13 cellular contexts compared by ENCODE assay signal in the genomic region with DNA sequence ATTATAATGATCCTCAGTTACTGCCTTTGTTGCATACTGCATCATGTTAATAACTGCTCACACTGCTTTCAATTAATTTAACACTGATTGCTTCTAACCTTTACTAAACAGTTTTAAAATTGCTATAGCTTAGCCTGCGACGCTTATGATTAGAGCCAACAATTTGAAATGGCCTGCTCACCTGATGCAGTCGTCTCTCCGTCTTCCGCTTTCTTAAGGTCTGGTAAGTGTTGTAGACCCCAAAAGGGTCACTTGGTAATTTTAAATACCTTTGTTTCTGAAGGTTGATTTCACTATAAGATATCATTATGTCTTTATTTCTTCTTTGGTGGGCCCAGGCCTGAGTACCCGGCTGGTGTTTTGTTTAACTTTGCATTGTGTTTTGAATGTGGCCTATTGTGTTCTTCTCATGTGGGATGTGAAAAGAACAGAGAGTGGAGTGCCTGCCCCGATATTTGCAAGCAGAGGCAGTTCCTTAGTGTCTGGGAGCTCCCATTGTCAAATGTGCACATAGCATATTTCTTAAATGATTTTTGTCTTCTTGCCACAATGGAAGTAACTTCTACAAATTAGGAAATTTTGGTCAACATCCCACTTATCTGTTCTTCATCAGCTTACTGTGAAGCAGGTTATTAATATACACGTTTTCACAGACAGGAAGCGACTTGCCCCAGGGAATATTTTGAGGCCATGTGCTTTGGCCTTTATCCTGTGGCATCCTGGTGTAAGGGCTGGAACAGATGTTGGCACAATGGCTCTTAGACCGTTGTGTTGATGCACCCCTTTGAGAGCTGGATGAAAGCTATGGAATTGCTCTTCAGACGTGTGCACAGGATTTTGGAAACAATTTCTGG. TPM values are rescaled to one million over a fixed set of nuclear protein-coding genes. Genes with fewer than 3 reads are reported as not detected.
A peak's percentile ranks its signal among the peaks of the same experiment; 100 is the strongest.
DNase-seq lines count a peak whose midpoint lies in the region; ATAC-seq, FAIRE-seq and TF ChIP-seq lines count a peak whose summit lies in the region.
"Had no signal": no experiment of that assay in that cellular context is flagged by ENCODE, and none has a peak within 500 bp of the region (broad histone marks: within the 10 kb centered on the region; RNA-seq: fewer than 3 reads in every experiment).

No MANE protein-coding gene starts in this region.

- no peak for DNase-seq in heart right ventricle
- DNase-seq in right cardiac atrium, result no peak
- DNase-seq in keratinocyte (ENCODE audit: low read depth, low spot score), result no peak
- no peak for DNase-seq in effector memory CD8-positive, alpha-beta T cell
- DNase-seq in SW480 (ENCODE audit: low spot score), result no peak
- DNase-seq in HuH-7.5 (ENCODE audit: low spot score), result no peak
- DNase-seq: activated CD4-positive, alpha-beta T cell treated with anti-CD3 and anti-CD28 coated beads for 48 hours; activated gamma-delta T cell treated with Interleukin-2 at 50 U/mL for 16 hours; NCI-H226; tibial artery had no signal

- H3K27me3 ChIP-seq in heart right ventricle (no peaks in the 10 kb centered on the region), right cardiac atrium (ENCODE audit: control insufficient read depth, insufficient read depth) (no peaks in the 10 kb centered on the region), SU-DHL-6 (ENCODE audit: low read length) (no peaks in the 10 kb centered on the region), keratinocyte (ENCODE audit: control insufficient read depth, extremely low read depth, insufficient read depth, low read length) (no peaks in the 10 kb centered on the region)
- H3K27me3 ChIP-seq: tibial artery had no signal

- H3F3A ChIP-seq in SU-DHL-6 (ENCODE audit: insufficient read depth), result peaks cover 37% of the 10 kb centered on the region

- H3K9me3 Mint-ChIP-seq in effector memory CD8-positive, alpha-beta T cell, result no peaks in the 10 kb centered on the region

- H3K27ac ChIP-seq in heart right ventricle (peak overlapping the region in 8 of 10 donors; percentile 3 to 100 (median 32)), right cardiac atrium (ENCODE audit: low read length) (no peak overlapping the region), SU-DHL-6 (ENCODE audit: low read depth, low read length) (peak overlapping the region; percentile 82), keratinocyte (ENCODE audit: control insufficient read depth, insufficient read depth, low read length) (no peak overlapping the region), temporal lobe (ENCODE audit: low read depth, low read length) (peak overlapping the region; percentile 80)
- H3K27ac ChIP-seq: tibial artery had no signal

- TF ChIP-seq CTCF in heart right ventricle (IDR thresholded peaks at IDR 0.05), result no peak
- no peak for TF ChIP-seq CTCF in SU-DHL-6 (IDR thresholded peaks at IDR 0.05; ENCODE audit: insufficient read depth, low read length, poor library complexity, severe bottlenecking)
- TF ChIP-seq CTCF in keratinocyte (optimal IDR thresholded peaks at IDR 0.05 in 1 of 3, IDR thresholded peaks at IDR 0.05 in 1 of 3, conservative IDR thresholded peaks at IDR 0.05 in 1 of 3; ENCODE audit: extremely low read depth in 1 of 3, insufficient read depth in 2 of 3, low read length in 3 of 3), result no peak

- ATAC-seq in heart right ventricle (no peak), right cardiac atrium (no peak)
- ATAC-seq in effector memory CD8-positive, alpha-beta T cell (replicated peaks), result no peak
- ATAC-seq: left lobe of liver had no signal

- H3K4me1 Mint-ChIP-seq in effector memory CD8-positive, alpha-beta T cell (ENCODE audit: low read depth in 2 of 2), result peaks cover 31 to 56% of the 10 kb centered on the region in 2 donors

- H3K4me3 Mint-ChIP-seq in effector memory CD8-positive, alpha-beta T cell, result peak overlapping the region in 1 of 2 donors; percentile 9

- H3K36me3 Mint-ChIP-seq in effector memory CD8-positive, alpha-beta T cell (ENCODE audit: insufficient read depth), result peaks cover 20% of the 10 kb centered on the region

- no peaks in the 10 kb centered on the region for H4K20me1 ChIP-seq in SU-DHL-6 (ENCODE audit: low read depth, low read length)
- no peaks in the 10 kb centered on the region for H4K20me1 ChIP-seq in keratinocyte (ENCODE audit: control insufficient read depth, extremely low read depth, insufficient read depth, low read length)

- H2AFZ ChIP-seq in SU-DHL-6 (ENCODE audit: low read depth, low read length, severe bottlenecking) (no peak overlapping the region), keratinocyte (ENCODE audit: control insufficient read depth, low read length) (peak overlapping the region; percentile 39)

- H3K27ac Mint-ChIP-seq in effector memory CD8-positive, alpha-beta T cell, result peak overlapping the region in 1 of 2 donors; percentile 27

- H3K79me2 ChIP-seq in SU-DHL-6 (ENCODE audit: insufficient read depth, low read length) (peaks cover 73% of the 10 kb centered on the region), keratinocyte (ENCODE audit: control insufficient read depth, insufficient read depth, low read length) (peaks cover 46% of the 10 kb centered on the region)

- H3K36me3 ChIP-seq in heart right ventricle, result peaks cover 0 to 7% (median 0%) of the 10 kb centered on the region in 9 donors
- H3K36me3 ChIP-seq in SU-DHL-6 (ENCODE audit: low read length), result peaks cover 12% of the 10 kb centered on the region; the same call in 1 of the 2 replicates
- peaks cover 0 to 3% of the 10 kb centered on the region in 2 experiments for H3K36me3 ChIP-seq in keratinocyte (ENCODE audit: control insufficient read depth in 2 of 2, extremely low read depth in 1 of 2, insufficient read depth in 2 of 2, low read length in 2 of 2)

- no peaks in the 10 kb centered on the region for H3K9me1 ChIP-seq in keratinocyte (ENCODE audit: control insufficient read depth, extremely low read depth, insufficient read depth, low read length)

- H3K4me2 ChIP-seq in SU-DHL-6 (ENCODE audit: low read depth, low read length, poor library complexity, severe bottlenecking) (peak overlapping the region; percentile 77), keratinocyte (ENCODE audit: control insufficient read depth, extremely low read depth, insufficient read depth, low read depth, low read length) (peak overlapping the region; percentile 40)

- dilution Hi-C loops in keratinocyte (cut with MboI; ENCODE audit: extremely low pct_ligation_motif_present, low sequenced_read_pairs), result no loop called here

- H3K9me2 ChIP-seq in SU-DHL-6 (replicated peaks; ENCODE audit: insufficient read depth, low read length), result no peaks in the 10 kb centered on the region

- WGBS in heart right ventricle, 2 donors, result 61 to 62% methylated on average over 11 of the region's 11 CpGs
- 68% methylated on average over 11 of the region's 11 CpGs for WGBS in right cardiac atrium

- H3K9me3 ChIP-seq in heart right ventricle (no peaks in the 10 kb centered on the region), right cardiac atrium (ENCODE audit: control insufficient read depth, low read length) (no peaks in the 10 kb centered on the region), SU-DHL-6 (ENCODE audit: insufficient read depth, low read length) (no peaks in the 10 kb centered on the region), keratinocyte (ENCODE audit: control insufficient read depth, low read depth, low read length) (no peaks in the 10 kb centered on the region)
- H3K9me3 ChIP-seq: tibial artery had no signal

- H3K4me3 ChIP-seq in heart right ventricle (no peak overlapping the region), right cardiac atrium (ENCODE audit: low read length) (no peak overlapping the region), SU-DHL-6 (ENCODE audit: insufficient read depth, low read length, poor library complexity, severe bottlenecking) (peak overlapping the region; percentile 83), keratinocyte (ENCODE audit: control insufficient read depth in 2 of 3, extremely low read depth in 1 of 3, insufficient read depth in 2 of 3, low read depth in 1 of 3, low read length in 3 of 3) (no peak overlapping the region)
- H3K4me3 ChIP-seq: tibial artery had no signal

- H3K27me3 Mint-ChIP-seq in effector memory CD8-positive, alpha-beta T cell, result no peaks in the 10 kb centered on the region

- peaks cover 20 to 87% (median 83%) of the 10 kb centered on the region in 9 donors for H3K4me1 ChIP-seq in heart right ventricle
- H3K4me1 ChIP-seq in right cardiac atrium (ENCODE audit: control insufficient read depth, insufficient read depth, low read length), result peaks cover 7% of the 10 kb centered on the region
- peaks cover 40% of the 10 kb centered on the region for H3K4me1 ChIP-seq in keratinocyte (ENCODE audit: control insufficient read depth, extremely low read depth, insufficient read depth, low read length)

- intact Hi-C loops in heart right ventricle (cut with DNase I) (loop anchor here in 3 of 10 donors (2.0 to 10.0 kb wide), 3 partner anchors 61 to 321 kb away; a partner anchor contains a TSS), right cardiac atrium (cut with DNase I) (loop anchor here in 1 of 4 donors (5.0 kb wide), 1 partner anchor 33 kb away; no protein-coding TSS in a partner anchor)

- H3K9ac ChIP-seq in SU-DHL-6 (ENCODE audit: low read length), result peak overlapping the region; percentile 88
- peak overlapping the region; percentile 23 for H3K9ac ChIP-seq in keratinocyte (ENCODE audit: control insufficient read depth, extremely low read depth, insufficient read depth, low read length)

- no peak for FAIRE-seq in keratinocyte (lab: Jason Lieb, UNC)

RNA-seq across cellular contexts. Expression of a gene that starts 2.9 kb away (rescaled TPM):
- 10 to 100 TPM; 61.2 to 76.6 (median 64.5) TPM for total RNA-seq in heart right ventricle
- polyA plus RNA-seq in heart right ventricle, result 10 to 100 TPM; 16.9 to 20.0 TPM
- 10 to 100 TPM; 62.2 to 68.0 (median 63.5) TPM for total RNA-seq in right cardiac atrium
- 20.2 TPM for polyA plus RNA-seq in right cardiac atrium
- polyA plus RNA-seq in keratinocyte, result 56.7 to 71.7 TPM (median 60.9 TPM) in 3 replicates
- polyA plus RNA-seq in keratinocyte (2011; ENCODE audit: low read depth), result 35.6 TPM
- 42.3 and 62.8 TPM in 2 replicates for polyA plus RNA-seq in keratinocyte (2011; cell fraction: cytosol; rRNA removed)
- 64.0 and 78.9 TPM in 2 replicates for polyA plus RNA-seq in keratinocyte (2011; cell fraction: nucleus; rRNA removed)
- polyA plus RNA-seq in keratinocyte (2012; ENCODE audit: low replicate concordance), result 22.6 and 49.3 TPM in 2 replicates
- polyA minus RNA-seq in keratinocyte, result 55.4 to 151 TPM (median 92.3 TPM) in 3 replicates
- polyA minus RNA-seq in keratinocyte (2011; cell fraction: cytosol; rRNA and poly(A)+ RNA removed), result 50.5 TPM
- 67.1 and 141 TPM in 2 replicates for polyA minus RNA-seq in keratinocyte (2011; cell fraction: nucleus; rRNA and poly(A)+ RNA removed)
- total RNA-seq in temporal lobe, result 116 TPM

RNA-seq across cellular contexts. Expression of a gene that starts 3.1 kb away (rescaled TPM):
- 10 to 100 TPM; 64.2 to 94.5 (median 75.4) TPM for total RNA-seq in heart right ventricle
- polyA plus RNA-seq in heart right ventricle, result 10 to 100 TPM; 10.1 to 28.1 TPM
- 10 to 100 TPM; 61.6 to 72.6 (median 64.5) TPM for total RNA-seq in right cardiac atrium
- 51.7 TPM for polyA plus RNA-seq in right cardiac atrium
- 43.2 to 83.8 TPM (median 75.8 TPM) in 3 replicates for polyA plus RNA-seq in keratinocyte
- 27.8 TPM for polyA plus RNA-seq in keratinocyte (2011; ENCODE audit: low read depth)
- polyA plus RNA-seq in keratinocyte (2011; cell fraction: cytosol; rRNA removed), result 31.0 and 72.4 TPM in 2 replicates
- 90.6 and 103 TPM in 2 replicates for polyA plus RNA-seq in keratinocyte (2011; cell fraction: nucleus; rRNA removed)
- polyA plus RNA-seq in keratinocyte (2012; ENCODE audit: low replicate concordance), result 34.4 and 48.0 TPM in 2 replicates
- 5.4 to 52.9 TPM (median 29.7 TPM) in 3 replicates for polyA minus RNA-seq in keratinocyte
- polyA minus RNA-seq in keratinocyte (2011; cell fraction: cytosol; rRNA and poly(A)+ RNA removed), result 32.6 TPM
- polyA minus RNA-seq in keratinocyte (2011; cell fraction: nucleus; rRNA and poly(A)+ RNA removed), result 51.4 and 83.8 TPM in 2 replicates
- total RNA-seq in temporal lobe, result 136 TPM

Comparison
In these comparisons a context has a peak if more than half of its experiments do, and no peak if none do; other contexts are left out.
1. H3K27ac ChIP-seq: peak in heart right ventricle (8 of 10), SU-DHL-6 (single experiment) and temporal lobe (single experiment); none in right cardiac atrium (single experiment) and keratinocyte (single experiment).